ENCODE assay signal across 9 cellular contexts in the genomic region with DNA sequence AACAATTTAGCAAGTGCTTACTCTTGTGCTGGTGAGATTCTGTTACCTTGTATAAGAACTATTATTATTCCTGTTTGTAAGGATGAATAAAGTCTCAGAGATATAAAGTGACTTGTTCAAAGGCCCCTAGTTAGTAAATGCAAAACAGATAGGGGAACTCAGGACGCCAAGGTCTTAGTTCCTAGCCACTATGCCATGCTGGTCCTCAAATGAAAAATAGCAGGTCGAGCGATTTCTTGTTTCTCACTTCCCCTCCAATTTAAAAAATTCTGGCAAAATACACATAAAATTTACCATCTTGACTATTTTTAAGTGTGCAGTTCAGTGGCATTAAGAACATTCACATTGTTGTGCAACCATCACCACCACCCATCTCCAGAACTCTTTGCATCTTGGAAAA. TPM values are rescaled to one million over a fixed set of nuclear protein-coding genes. Genes with fewer than 3 reads are reported as not detected.
DNase-seq lines count a peak whose midpoint lies in the region; TF ChIP-seq lines count a peak whose summit lies in the region.
"Had no signal": no experiment of that assay in that cellular context is flagged by ENCODE, and none has a peak within 500 bp of the region (broad histone marks: within the 10 kb centered on the region; RNA-seq: fewer than 3 reads in every experiment).

No MANE protein-coding gene starts in this region.

- H3K9ac ChIP-seq in HUES64 (ENCODE audit: low read depth, low read length) = no peak overlapping the region
- H3K9ac ChIP-seq in mucosa of rectum (ENCODE audit: low read depth in 1 of 2, low read length in 2 of 2) = peak overlapping the region; percentile 89 to 95

- 86% methylated on average over 3 of the region's 3 CpGs for WGBS in HUES64
- 73 to 76% methylated on average over 3 of the region's 3 CpGs for WGBS in thyroid gland, 2 donors

- intact Hi-C loops in thyroid gland (cut with DNase I) = no loop called here

- TF ChIP-seq POLR2A in thyroid gland (IDR thresholded peaks at IDR 0.05) = no peak

- H3K9me3 ChIP-seq in HUES64 (ENCODE audit: insufficient read depth, low read depth, low read length) (no peaks in the 10 kb centered on the region), mucosa of rectum (ENCODE audit: control insufficient read depth in 2 of 2, low read length in 2 of 2) (no peaks in the 10 kb centered on the region), thyroid gland (no peaks in the 10 kb centered on the region)

- H3K27me3 ChIP-seq in ACC112 (ENCODE audit: insufficient read depth, low read length) = no peaks in the 10 kb centered on the region
- H3K27me3 ChIP-seq in HUES64 (ENCODE audit: insufficient read depth, low read length) = no peaks in the 10 kb centered on the region
- no peaks in the 10 kb centered on the region for H3K27me3 ChIP-seq in mucosa of rectum (ENCODE audit: control insufficient read depth in 2 of 2, insufficient read depth in 2 of 2, low read length in 2 of 2)
- H3K27me3 ChIP-seq in thyroid gland = no peaks in the 10 kb centered on the region

- H2AFZ ChIP-seq in ACC112 (ENCODE audit: low read length, unreplicated experiment) = no peak overlapping the region

- H3K36me3 ChIP-seq in ACC112 (ENCODE audit: insufficient read depth, low read length) (no peaks in the 10 kb centered on the region), HUES64 (ENCODE audit: insufficient read depth, low read length) (no peaks in the 10 kb centered on the region), mucosa of rectum (ENCODE audit: control insufficient read depth in 2 of 2, insufficient read depth in 2 of 2, low read length in 2 of 2) (peaks cover 0 to 4% of the 10 kb centered on the region in 2 donors), thyroid gland (no peaks in the 10 kb centered on the region)

- TF ChIP-seq CTCF in astrocyte of the spinal cord (IDR thresholded peaks at IDR 0.05; ENCODE audit: low read depth, low read length) (no peak), thyroid gland (IDR thresholded peaks at IDR 0.05) (no peak)

- H3K4me3 ChIP-seq in ACC112 (ENCODE audit: low read depth, low read length) (peak overlapping the region; percentile 100), HUES64 (ENCODE audit: low read length) (peak overlapping the region; percentile 81), astrocyte of the spinal cord (ENCODE audit: low read depth, low read length) (peak overlapping the region; percentile 97), mucosa of rectum (ENCODE audit: low read length in 2 of 2) (peak overlapping the region; percentile 91 to 97), thyroid gland (replicated peaks in 1 of 3) (no peak overlapping the region)

- H3K4me1 ChIP-seq in ACC112 (ENCODE audit: control insufficient read depth, insufficient read depth, low read length, unreplicated experiment) (peaks cover 12% of the 10 kb centered on the region), HUES64 (ENCODE audit: insufficient read depth, low read length) (0 out of 2 replicates have a peak, but pooled peaks cover 7% of the 10 kb centered on the region), mucosa of rectum (ENCODE audit: control insufficient read depth in 2 of 2, insufficient read depth in 2 of 2, low read length in 2 of 2) (peaks cover 0 to 7% of the 10 kb centered on the region in 2 donors), thyroid gland (peaks cover 0 to 6% of the 10 kb centered on the region in 2 donors)

- no peak for DNase-seq in astrocyte of the spinal cord (ENCODE audit: low read depth, low spot score)
- DNase-seq in thyroid gland = no peak
- DNase-seq in KBM-7 = no peak
- DNase-seq in NCI-H345 treated with DMSO at 0.1 percent for 48 hours (lab: John Stamatoyannopoulos, UW; ENCODE audit: unreplicated experiment) = no peak
- DNase-seq in substantia nigra (lab: John Stamatoyannopoulos, UW) = no peak

- peaks cover 16% of the 10 kb centered on the region for H3K79me2 ChIP-seq in ACC112 (ENCODE audit: control insufficient read depth, insufficient read depth, low read length, unreplicated experiment)

- H3K27ac ChIP-seq in ACC112 (ENCODE audit: low read depth, low read length) = no peak overlapping the region
- H3K27ac ChIP-seq in HUES64 (ENCODE audit: low read depth, low read length) = no peak overlapping the region
- H3K27ac ChIP-seq in mucosa of rectum (ENCODE audit: low read depth in 2 of 2, low read length in 2 of 2) = peak overlapping the region in 1 of 2 donors; percentile 98
- peak overlapping the region in 1 of 3 donors; percentile 93 for H3K27ac ChIP-seq in thyroid gland
- H3K27ac ChIP-seq in substantia nigra (ENCODE audit: low read depth, low read length, poor library complexity, severe bottlenecking) = no peak overlapping the region

- in situ Hi-C loops in astrocyte of the spinal cord (cut with HindIII; ENCODE audit: low sequenced_read_pairs) (no loop called here), KBM-7 (cut with MboI; ENCODE audit: low pct_unique_long_range_greater_than_20kb, low sequenced_read_pairs) (no loop called here)

RNA-seq across cellular contexts. Expression of gene TECR, which starts 1.1 kb away (rescaled TPM):
- polyA plus RNA-seq in HUES64 (2013, experiment 1 of 2) = 87.7 TPM
- 95.2 TPM for polyA plus RNA-seq in HUES64 (2013, experiment 2 of 2)
- total RNA-seq in thyroid gland = 100 to 1,000 TPM in 2 of 4 donors, 10 to 100 TPM in 2; 75.5 to 126 (median 99.0) TPM

RNA-seq across cellular contexts. Expression of gene DNAJB1, which starts 12.3 kb away (rescaled TPM):
- 51.3 TPM for polyA plus RNA-seq in HUES64 (2013, experiment 1 of 2)
- 46.2 TPM for polyA plus RNA-seq in HUES64 (2013, experiment 2 of 2)
- total RNA-seq in thyroid gland = 10 to 100 TPM; 49.1 to 61.1 (median 55.3) TPM

RNA-seq across cellular contexts. Expression of gene GIPC1, which starts 34.6 kb away (rescaled TPM):
- 48.3 TPM for polyA plus RNA-seq in HUES64 (2013, experiment 1 of 2)
- polyA plus RNA-seq in HUES64 (2013, experiment 2 of 2) = 46.0 TPM
- total RNA-seq in thyroid gland = 10 to 100 TPM; 34.7 to 93.7 (median 55.4) TPM

RNA-seq across cellular contexts. Expression of gene NDUFB7, which starts 41.4 kb away (rescaled TPM):
- 132 TPM for polyA plus RNA-seq in HUES64 (2013, experiment 1 of 2)
- 143 TPM for polyA plus RNA-seq in HUES64 (2013, experiment 2 of 2)
- total RNA-seq in thyroid gland = 100 to 1,000 TPM; 208 to 584 (median 422) TPM

RNA-seq across cellular contexts. Expression of gene CLEC17A, which starts 52.4 kb away (rescaled TPM):
- polyA plus RNA-seq in HUES64 (2013, experiment 1 of 2) = not detected
- polyA plus RNA-seq in HUES64 (2013, experiment 2 of 2) = not detected
- not detected for total RNA-seq in thyroid gland
- total RNA-seq: subcutaneous adipose tissue had no signal

Comparison
In these comparisons a context has a peak if more than half of its experiments do, and no peak if none do; other contexts are left out.
1. H3K4me3 ChIP-seq: peak in ACC112 (single experiment), HUES64 (single experiment), astrocyte of the spinal cord (single experiment) and mucosa of rectum (2 of 2); none in thyroid gland (0 of 3).